Comparison of ENCODE assay signal across 8 cellular contexts in genomic region chr2:37654419-37654818, GRCh38. TPM values are rescaled to one million over a fixed set of nuclear protein-coding genes. Genes with fewer than 3 reads are reported as not detected.
DNase-seq lines count a peak whose midpoint lies in the region; ATAC-seq and TF ChIP-seq lines count a peak whose summit lies in the region.

No MANE protein-coding gene starts in this region.

- H3K36me3 ChIP-seq in BLaER1 treated with 17β-estradiol and CSF1 and Interleukin-3, amounts not matched to agents 10 nM and 100 nM = peaks cover 0 to 87% (median 33%) of the 10 kb centered on the region in 11 experiments; a peak in 19 of 22 replicates
- peaks cover 4% of the 10 kb centered on the region; the same call in 1 of the 2 replicates for H3K36me3 ChIP-seq in HUES64 (ENCODE audit: insufficient read depth, low read length)

- H3K27me3 ChIP-seq in BLaER1 treated with 17β-estradiol and CSF1 and Interleukin-3, amounts not matched to agents 10 nM and 100 nM = no peaks in the 10 kb centered on the region
- H3K27me3 ChIP-seq in HUES64 (ENCODE audit: insufficient read depth, low read length) = no peaks in the 10 kb centered on the region; the same call in 1 of the 2 replicates

- H3K36me3 Mint-ChIP-seq in naive thymus-derived CD8-positive, alpha-beta T cell = peaks cover 0 to 20% (median 0%) of the 10 kb centered on the region in 3 donors

- H3K4me3 ChIP-seq in BLaER1 treated with 17β-estradiol and CSF1 and Interleukin-3, amounts not matched to agents 10 nM and 100 nM = peak overlapping the region in 3 of 10 experiments; percentile 25 to 32 (median 26); a peak in 2 of 20 replicates
- H3K4me3 ChIP-seq in HUES64 (ENCODE audit: low read length) = peak overlapping the region; percentile 34
- H3K4me3 ChIP-seq in coronary artery = peak overlapping the region; percentile 51

- peaks cover 67 to 100% (median 96%) of the 10 kb centered on the region in 4 donors for H3K4me1 Mint-ChIP-seq in naive thymus-derived CD8-positive, alpha-beta T cell

- no peaks in the 10 kb centered on the region for H3K9me3 Mint-ChIP-seq in naive thymus-derived CD8-positive, alpha-beta T cell

- H4K20me1 ChIP-seq in BLaER1 treated with 17β-estradiol and CSF1 and Interleukin-3, amounts not matched to agents 10 nM and 100 nM = peaks cover 31 to 100% (median 96%) of the 10 kb centered on the region in 11 experiments; a peak in 20 of 22 replicates

- no peak for ATAC-seq in naive thymus-derived CD8-positive, alpha-beta T cell

- peak overlapping the region in 9 of 10 donors; percentile 60 to 86 (median 71) for H3K4me3 Mint-ChIP-seq in naive thymus-derived CD8-positive, alpha-beta T cell

- DNase-seq in coronary artery (ENCODE audit: low spot score) (no peak), COLO829 (ENCODE audit: low spot score) (no peak), Ammon's horn (ENCODE audit: low spot score) (no peak), GF-D8 (lab: John Stamatoyannopoulos, UW) (no peak)
- no peak for DNase-seq in naive thymus-derived CD8-positive, alpha-beta T cell
- no peak for DNase-seq in activated CD4-positive, CD25-positive, alpha-beta regulatory T cell treated with anti-CD3 and anti-CD28 coated beads, Interleukin-2, amount 50 U/mL, for 72 hours

- no peak for TF ChIP-seq CTCF in coronary artery (IDR thresholded peaks at IDR 0.05)

- 41% methylated on average over 8 of the region's 8 CpGs for WGBS in HUES64

- peaks cover 0 to 13% (median 0%) of the 10 kb centered on the region in 11 experiments; a peak in 1 of 22 replicates for H3K9me3 ChIP-seq in BLaER1 treated with 17β-estradiol and CSF1 and Interleukin-3, amounts not matched to agents 10 nM and 100 nM (replicated peaks in 1 of 11)
- H3K9me3 ChIP-seq in HUES64 (ENCODE audit: insufficient read depth, low read depth, low read length) = no peaks in the 10 kb centered on the region

- H3K27me3 Mint-ChIP-seq in naive thymus-derived CD8-positive, alpha-beta T cell = no peaks in the 10 kb centered on the region

- POLR2A ChIA-PET in naive thymus-derived CD8-positive, alpha-beta T cell (lab: Charles Lee) = interaction anchor here (0.6 to 1.5 kb wide), 4 partner anchors 12 to 200 kb away, joined by 3 to 4 read pairs (median 3); no protein-coding TSS in a partner anchor

- H3K27ac ChIP-seq in BLaER1 treated with 17β-estradiol and CSF1 and Interleukin-3, amounts not matched to agents 10 nM and 100 nM = peak overlapping the region; percentile 21 to 74 (median 56); a peak in 20 of 22 replicates
- peak overlapping the region; percentile 25; the same call in 1 of the 2 replicates for H3K27ac ChIP-seq in HUES64 (ENCODE audit: low read depth, low read length)
- H3K27ac ChIP-seq in coronary artery = peak overlapping the region; percentile 57 to 89

- H3K4me1 ChIP-seq in BLaER1 treated with 17β-estradiol and CSF1 and Interleukin-3, amounts not matched to agents 10 nM and 100 nM = peaks cover 58 to 100% (median 94%) of the 10 kb centered on the region in 10 experiments
- peaks cover 68% of the 10 kb centered on the region for H3K4me1 ChIP-seq in HUES64 (ENCODE audit: insufficient read depth, low read length)

- peak overlapping the region in 10 of 11 experiments; percentile 21 to 59 (median 46); a peak in 17 of 22 replicates for H3K9ac ChIP-seq in BLaER1 treated with 17β-estradiol and CSF1 and Interleukin-3, amounts not matched to agents 10 nM and 100 nM
- H3K9ac ChIP-seq in HUES64 (ENCODE audit: low read depth, low read length) = no peak overlapping the region

- peak overlapping the region; percentile 83 to 97 (median 92) for H3K27ac Mint-ChIP-seq in naive thymus-derived CD8-positive, alpha-beta T cell

- peak overlapping the region; percentile 65 to 92 (median 85) for H3K4me2 ChIP-seq in BLaER1 treated with 17β-estradiol and CSF1 and Interleukin-3, amounts not matched to agents 10 nM and 100 nM

RNA-seq across cellular contexts. Expression of gene CDC42EP3, which starts 17.0 kb away (rescaled TPM):
- 23.8 TPM for polyA plus RNA-seq in HUES64 (2013, experiment 1 of 2)
- polyA plus RNA-seq in HUES64 (2013, experiment 2 of 2) = 24.6 TPM
- total RNA-seq in naive thymus-derived CD8-positive, alpha-beta T cell = 10 to 100 TPM; 28.4 to 32.3 TPM
- 10 to 100 TPM; 47.9 to 68.5 (median 52.6) TPM for polyA plus RNA-seq in naive thymus-derived CD8-positive, alpha-beta T cell
